25 cellular contexts compared by ENCODE assay signal in the genomic region with DNA sequence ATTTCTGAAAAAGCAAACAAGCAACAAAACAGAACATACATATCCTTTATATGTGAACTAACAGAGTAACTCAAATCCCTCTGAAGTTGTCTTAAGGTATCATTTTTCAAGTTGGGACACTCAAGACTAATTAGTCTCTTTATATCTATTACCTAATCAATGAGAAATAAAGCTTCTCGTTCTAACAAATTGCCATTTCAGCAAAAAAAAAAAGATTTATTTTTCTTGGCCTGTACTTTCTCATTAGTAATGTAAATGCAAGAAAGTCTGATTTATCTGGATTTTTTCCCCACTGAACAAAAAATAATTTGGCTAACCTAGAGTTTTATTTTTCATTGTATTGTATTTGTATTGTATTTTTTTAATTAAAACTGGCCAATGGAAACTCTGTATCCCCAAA.
A peak's percentile ranks its signal among the peaks of the same experiment; 100 is the strongest.
DNase-seq lines count a peak whose midpoint lies in the region; ATAC-seq, FAIRE-seq and TF ChIP-seq lines count a peak whose summit lies in the region.
"Had no signal": no experiment of that assay in that cellular context is flagged by ENCODE, and none has a peak within 500 bp of the region (broad histone marks: within the 10 kb centered on the region; RNA-seq: fewer than 3 reads in every experiment).

No MANE protein-coding gene starts in this region.

- H3K36me3 ChIP-seq in HepG2 (replicated peaks in 1 of 2; ENCODE audit: control insufficient read depth in 1 of 2, insufficient read depth in 2 of 2, low read length in 2 of 2) (no peaks in the 10 kb centered on the region), right lobe of liver (no peaks in the 10 kb centered on the region), K562 (ENCODE audit: control insufficient read depth, insufficient read depth, low read length) (no peaks in the 10 kb centered on the region), psoas muscle (ENCODE audit: insufficient read depth in 1 of 2, low read depth in 1 of 2) (no peaks in the 10 kb centered on the region), MM.1S (replicated peaks; ENCODE audit: insufficient read depth, low read length) (no peaks in the 10 kb centered on the region)
- H3K36me3 ChIP-seq: BE2C, BLaER1 had no signal

- H3K9me3 ChIP-seq in HepG2 (ENCODE audit: low read length) (no peaks in the 10 kb centered on the region), right lobe of liver (no peaks in the 10 kb centered on the region), K562 (replicated peaks; ENCODE audit: control insufficient read depth, insufficient read depth, low read depth, low read length) (no peaks in the 10 kb centered on the region), psoas muscle (no peaks in the 10 kb centered on the region), MM.1S (replicated peaks; ENCODE audit: insufficient read depth, low read length) (no peaks in the 10 kb centered on the region)
- H3K9me3 ChIP-seq: BE2C, BLaER1 had no signal

- no peaks in the 10 kb centered on the region for H3K9me2 ChIP-seq in MM.1S (replicated peaks; ENCODE audit: insufficient read depth, low read length)

- no peaks in the 10 kb centered on the region for H4K20me1 ChIP-seq in HepG2 (ENCODE audit: insufficient read depth, low read length)
- no peaks in the 10 kb centered on the region for H4K20me1 ChIP-seq in K562 (replicated peaks; ENCODE audit: control insufficient read depth, insufficient read depth, low read length)
- H4K20me1 ChIP-seq in MM.1S (ENCODE audit: insufficient read depth, low read length): no peaks in the 10 kb centered on the region
- H4K20me1 ChIP-seq: BLaER1 had no signal

- in situ Hi-C loops in HepG2 (cut with HindIII; ENCODE audit: extremely low pct_ligation_motif_present, low pct_unique_long_range_greater_than_20kb) (no loop called here), K562 (cut with MboI) (no loop called here)

- TF ChIP-seq RAD21 in HepG2 (CRISPR knock-in tag; IDR thresholded peaks at IDR 0.05) (no peak), K562 (CRISPR knock-in tag; conservative IDR thresholded peaks at IDR 0.05 in 1 of 2, IDR thresholded peaks at IDR 0.05 in 1 of 2) (no peak)

- H2AFZ ChIP-seq in HepG2 (ENCODE audit: low read length) (no peak overlapping the region), K562 (ENCODE audit: low read depth, low read length) (no peak overlapping the region), MM.1S (ENCODE audit: low read length) (no peak overlapping the region)

- BruUV-seq in HepG2 (replicated peaks; lab: Mats Ljungman, UMichigan): no TSS peak
- BruUV-seq in K562 (replicated peaks; lab: Mats Ljungman, UMichigan): no TSS peak

- no peaks in the 10 kb centered on the region for H3K79me2 ChIP-seq in HepG2 (ENCODE audit: insufficient read depth, low read length)
- no peaks in the 10 kb centered on the region for H3K79me2 ChIP-seq in K562 (ENCODE audit: control insufficient read depth, insufficient read depth, low read length)
- no peaks in the 10 kb centered on the region for H3K79me2 ChIP-seq in MM.1S (ENCODE audit: low read length)

- TF ChIP-seq CTCF in HepG2 (CRISPR knock-in tag; IDR thresholded peaks at IDR 0.05) (no peak), right lobe of liver (IDR thresholded peaks at IDR 0.05) (no peak), K562 (IDR thresholded peaks at IDR 0.05 in 2 of 3, conservative IDR thresholded peaks at IDR 0.05 in 1 of 3; ENCODE audit: insufficient read depth in 2 of 3, low read depth in 1 of 3, low read length in 3 of 3) (no peak), psoas muscle (IDR thresholded peaks at IDR 0.05) (no peak), MM.1S (IDR thresholded peaks at IDR 0.05; ENCODE audit: low read length) (no peak)

- intact Hi-C loops in HepG2 (cut with micrococcal nuclease; ENCODE audit: unreplicated experiment) (no loop called here), right lobe of liver (cut with DNase I) (no loop called here), K562 (cut with micrococcal nuclease) (no loop called here), psoas muscle (cut with DNase I) (no loop called here)

- no peaks in the 10 kb centered on the region for H3F3A ChIP-seq in MM.1S (ENCODE audit: insufficient read depth, low read length)

- TF ChIP-seq POLR2A in HepG2 (IDR thresholded peaks at IDR 0.05; ENCODE audit: insufficient read depth in 1 of 2, low read depth in 2 of 2, low read length in 2 of 2) (no peak), right lobe of liver (IDR thresholded peaks at IDR 0.05) (no peak), K562 (conservative IDR thresholded peaks at IDR 0.05) (no peak)

- ATAC-seq in HepG2: no peak
- ATAC-seq in right lobe of liver: no peak
- no peak for ATAC-seq in K562
- ATAC-seq in psoas muscle: no peak
- no peak for ATAC-seq in HG03565 (IDR thresholded peaks at IDR 0.05; ENCODE audit: unreplicated experiment)
- ATAC-seq: GM12878 had no signal

- DNase-seq in HepG2 (ENCODE audit: low spot score) (no peak), right lobe of liver (no peak), K562 (ENCODE audit: extremely low read depth in 1 of 4, low spot score in 3 of 4) (no peak), psoas muscle (no peak), MM.1S (no peak)
- DNase-seq: ACHN; BE2C; C1 segment of cervical spinal cord; CD4-positive, alpha-beta memory T cell; CD4-positive, CD25-positive, alpha-beta regulatory T cell; CD8-positive, alpha-beta memory T cell; COR-L47; DMS 273 treated with DMSO at 0.1 percent for 48 hours; DMS153; DMS53; DMS79; DND-41; EL; GDM1 had no signal

- WGBS in HepG2 (ENCODE audit: low lambda C conversion rate): 40% methylated on average over 1 of the region's 1 CpG
- 56% methylated on average over 1 of the region's 1 CpG for WGBS in right lobe of liver (ENCODE audit: insufficient coverage, low coverage, low lambda C conversion rate, missing lambda C conversion rate)
- 0% methylated on average over 1 of the region's 1 CpG for WGBS in K562 (ENCODE audit: insufficient coverage, low coverage, missing lambda C conversion rate)
- WGBS in psoas muscle, 3 donors: 50 to 70% (median 59%) methylated on average over 1 of the region's 1 CpG

- H3K27ac ChIP-seq in HepG2 (ENCODE audit: extremely low read length, insufficient read depth, low read length): no peak overlapping the region
- H3K27ac ChIP-seq in right lobe of liver: no peak overlapping the region
- no peak overlapping the region for H3K27ac ChIP-seq in K562 (ENCODE audit: extremely low read depth, low read depth, low read length)
- H3K27ac ChIP-seq in psoas muscle: peak overlapping the region; percentile 76
- H3K27ac ChIP-seq in MM.1S (ENCODE audit: low read length): no peak overlapping the region
- H3K27ac ChIP-seq: 22Rv1, BLaER1 had no signal

- CTCF ChIA-PET in HepG2 (lab: Yijun Ruan, JAX; ENCODE audit: low intra/inter-chr PET ratio, low total read pairs) (no interaction called here), K562 (lab: Yijun Ruan, JAX; ENCODE audit: low intra/inter-chr PET ratio) (no interaction called here)

- H3K4me1 ChIP-seq in HepG2 (ENCODE audit: insufficient read depth, low read length) (peaks cover 25% of the 10 kb centered on the region), right lobe of liver (peaks cover 0 to 5% (median 0%) of the 10 kb centered on the region in 4 donors), K562 (replicated peaks in 1 of 2; ENCODE audit: control insufficient read depth in 2 of 2, insufficient read depth in 2 of 2, low read length in 2 of 2) (no peaks in the 10 kb centered on the region), psoas muscle (peaks cover 23% of the 10 kb centered on the region), MM.1S (ENCODE audit: low read length) (no peaks in the 10 kb centered on the region)
- H3K4me1 ChIP-seq: BE2C, BLaER1 had no signal

- H3K9ac ChIP-seq in HepG2 (ENCODE audit: insufficient read depth, low read depth, low read length): no peak overlapping the region
- no peak overlapping the region for H3K9ac ChIP-seq in K562 (ENCODE audit: insufficient read depth in 1 of 2, low read depth in 2 of 2, low read length in 2 of 2)
- H3K9ac ChIP-seq in MM.1S (ENCODE audit: low read length): no peak overlapping the region
- H3K9ac ChIP-seq: BLaER1 had no signal

- FAIRE-seq in HepG2 (lab: Jason Lieb, UNC) (no peak), K562 (lab: Jason Lieb, UNC) (no peak)
- FAIRE-seq: GM12878, GM12892, GM18507 had no signal

- POLR2A ChIA-PET in HepG2 (lab: Yijun Ruan, JAX): no interaction called here
- POLR2A ChIA-PET in K562 (lab: Yijun Ruan, JAX): no interaction called here

- TF ChIP-seq EP300 in HepG2 (IDR thresholded peaks at IDR 0.05; ENCODE audit: low read depth in 2 of 2, low read length in 2 of 2): no peak
- no peak for TF ChIP-seq EP300 in HepG2 (CRISPR knock-in tag; IDR thresholded peaks at IDR 0.05; ENCODE audit: borderline replicate concordance)
- no peak for TF ChIP-seq EP300 in K562 (IDR thresholded peaks at IDR 0.05; ENCODE audit: low read length)

- no peak overlapping the region for H3K4me3 ChIP-seq in HepG2 (replicated peaks in 1 of 3; ENCODE audit: insufficient read depth in 1 of 3, low read depth in 2 of 3, low read length in 3 of 3)
- H3K4me3 ChIP-seq in right lobe of liver: no peak overlapping the region
- H3K4me3 ChIP-seq in K562: no peak overlapping the region
- H3K4me3 ChIP-seq in psoas muscle: no peak overlapping the region
- no peak overlapping the region for H3K4me3 ChIP-seq in MM.1S (ENCODE audit: low read length)
- H3K4me3 ChIP-seq: BLaER1, GM12878 had no signal

- no peak overlapping the region for H3K4me2 ChIP-seq in HepG2 (ENCODE audit: low read depth, low read length)
- H3K4me2 ChIP-seq in K562 (ENCODE audit: insufficient read depth, low read length): no peak overlapping the region
- H3K4me2 ChIP-seq in MM.1S (ENCODE audit: low read depth, low read length): no peak overlapping the region
- H3K4me2 ChIP-seq: BLaER1 had no signal

- H3K27me3 ChIP-seq in HepG2 (ENCODE audit: control insufficient read depth in 1 of 2, insufficient read depth in 2 of 2, low read length in 2 of 2) (no peaks in the 10 kb centered on the region), right lobe of liver (no peaks in the 10 kb centered on the region), K562 (ENCODE audit: control insufficient read depth in 2 of 2, insufficient read depth in 2 of 2, low read length in 2 of 2) (no peaks in the 10 kb centered on the region), psoas muscle (ENCODE audit: insufficient read depth in 3 of 3, low read length in 2 of 3) (no peaks in the 10 kb centered on the region), MM.1S (replicated peaks; ENCODE audit: insufficient read depth, low read length) (no peaks in the 10 kb centered on the region)
- H3K27me3 ChIP-seq: BE2C, BLaER1 had no signal

- no peaks in the 10 kb centered on the region for H3K9me1 ChIP-seq in K562 (ENCODE audit: control insufficient read depth, insufficient read depth, low read length)

TF ChIP-seq in HepG2, 621 proteins besides CTCF, POLR2A, EP300 and RAD21 (continues in another document):
- peak; percentile 86 to 96 for TF ChIP-seq MAFK (conservative IDR thresholded peaks at IDR 0.05 in 1 of 2, IDR thresholded peaks at IDR 0.05 in 1 of 2; ENCODE audit: low read length in 2 of 2)

TF ChIP-seq in K562, 482 proteins besides CTCF, POLR2A, EP300 and RAD21 (continues in another document):
- TF ChIP-seq ZNF316 (IDR thresholded peaks at IDR 0.05): peak; percentile 75
- no peak for TF ChIP-seq SAP30 (IDR thresholded peaks at IDR 0.05; ENCODE audit: borderline replicate concordance, insufficient read depth, low read depth, low read length, poor library complexity, severe bottlenecking)
- TF ChIP-seq NCOA4 (IDR thresholded peaks at IDR 0.05; ENCODE audit: partially characterized antibody): no peak
- no peak for TF ChIP-seq CHCHD3 (CRISPR knock-in tag; IDR thresholded peaks at IDR 0.05)
- TF ChIP-seq MAFF (IDR thresholded peaks at IDR 0.05; ENCODE audit: low read length): peak; percentile 81
